Comparison of ENCODE assay signal across 10 cellular contexts in the genomic region with DNA sequence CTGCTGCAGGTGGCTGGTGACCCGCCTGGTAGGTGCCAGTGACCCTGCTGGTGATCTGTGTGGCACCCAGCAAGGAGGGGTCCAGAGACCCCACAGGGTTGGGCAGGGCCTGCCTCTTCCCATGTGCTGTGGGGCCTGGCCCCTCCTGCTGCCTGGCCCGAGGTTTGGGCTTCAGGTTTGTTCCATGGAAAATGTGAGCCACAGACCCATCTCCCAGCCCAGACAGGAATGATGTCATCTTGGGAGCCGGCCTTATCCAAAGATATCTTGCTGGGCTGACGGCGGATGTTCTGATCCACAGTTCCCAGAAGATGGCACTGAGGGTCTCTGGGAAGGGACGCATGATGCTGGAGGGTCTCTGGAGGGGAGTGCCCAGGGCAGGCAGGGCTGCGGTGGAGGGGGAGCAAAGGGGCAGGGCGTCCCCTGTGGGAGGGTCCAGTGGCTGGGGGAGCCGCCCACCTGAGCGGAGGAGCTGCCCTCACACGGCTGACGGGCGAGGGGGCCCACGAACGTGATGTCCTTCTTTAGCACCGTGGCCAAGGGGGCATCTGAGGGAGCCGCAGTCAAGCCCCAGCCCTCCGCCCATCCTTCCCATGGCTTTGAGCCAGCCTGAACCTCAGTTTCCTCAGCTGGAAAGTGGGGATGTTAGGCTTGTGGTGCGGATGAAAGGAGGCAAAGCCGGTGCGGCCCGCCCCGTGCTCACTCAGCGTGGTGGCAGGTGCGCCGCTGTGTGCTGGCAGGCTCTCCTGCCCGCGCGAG.
DNase-seq lines count a peak whose midpoint lies in the region; ATAC-seq and TF ChIP-seq lines count a peak whose summit lies in the region.
"Had no signal": no experiment of that assay in that cellular context is flagged by ENCODE, and none has a peak within 500 bp of the region (broad histone marks: within the 10 kb centered on the region; RNA-seq: fewer than 3 reads in every experiment).

No MANE protein-coding gene starts in this region.

- TF ChIP-seq CTCF in astrocyte of the spinal cord (IDR thresholded peaks at IDR 0.05; ENCODE audit: low read depth, low read length) (no peak), left ventricle myocardium inferior (IDR thresholded peaks at IDR 0.05; ENCODE audit: borderline replicate concordance) (no peak), psoas muscle (IDR thresholded peaks at IDR 0.05) (no peak), H9 (conservative IDR thresholded peaks at IDR 0.05) (no peak)

- H3K36me3 ChIP-seq in left ventricle myocardium inferior (no peaks in the 10 kb centered on the region), psoas muscle (ENCODE audit: insufficient read depth in 1 of 2, low read depth in 1 of 2) (no peaks in the 10 kb centered on the region)

- H3K79me2 ChIP-seq in H9 (ENCODE audit: insufficient read depth, low read length): no peaks in the 10 kb centered on the region

- H2BK20ac ChIP-seq in H9 (ENCODE audit: low read depth, low read length, poor library complexity, severe bottlenecking): no peak overlapping the region

- H3K27me3 ChIP-seq in left ventricle myocardium inferior (ENCODE audit: low read depth): no peaks in the 10 kb centered on the region
- peaks cover 0 to 45% (median 5%) of the 10 kb centered on the region in 3 donors for H3K27me3 ChIP-seq in psoas muscle (ENCODE audit: insufficient read depth in 3 of 3, low read length in 2 of 3)
- no peaks in the 10 kb centered on the region for H3K27me3 ChIP-seq in H9 (ENCODE audit: insufficient read depth, low read length)

- no peak overlapping the region for H3K9ac ChIP-seq in H9 (ENCODE audit: extremely low read depth, insufficient read length, low read length)

- no peak overlapping the region for H2AFZ ChIP-seq in H9 (ENCODE audit: low read length)

- H3K4ac ChIP-seq in H9 (ENCODE audit: low read depth, low read length): no peak overlapping the region

- no peaks in the 10 kb centered on the region for H4K20me1 ChIP-seq in H9 (ENCODE audit: control insufficient read depth, insufficient read depth, insufficient read length)

- H3K4me2 ChIP-seq in H9 (ENCODE audit: insufficient read depth, insufficient read length, low read length): no peak overlapping the region

- no peaks in the 10 kb centered on the region for H3K23me2 ChIP-seq in H9 (ENCODE audit: insufficient read length, low read depth, low read length, poor library complexity, severe bottlenecking)

- peak overlapping the region; percentile 84 for H3K27ac ChIP-seq in left ventricle myocardium inferior (replicated peaks)
- peak overlapping the region; percentile 46 for H3K27ac ChIP-seq in psoas muscle
- H3K27ac ChIP-seq in H9 (ENCODE audit: insufficient read length, low read depth, low read length): no peak overlapping the region

- no peak overlapping the region for H2BK120ac ChIP-seq in H9 (ENCODE audit: low read depth, low read length, poor library complexity, severe bottlenecking)

- H2BK5ac ChIP-seq in H9 (ENCODE audit: insufficient read length, low read length): no peak overlapping the region

- H3K27ac Mint-ChIP-seq in H9: no peak overlapping the region
- H3K27ac Mint-ChIP-seq: activated naive CD4-positive, alpha-beta T cell treated with anti-CD3 and anti-CD28 coated beads, Interleukin-2, amount 50 U/mL, for 24 hours had no signal

- no peak overlapping the region for H3K56ac ChIP-seq in H9 (ENCODE audit: insufficient read length, low read depth, low read length)

- no peak overlapping the region for H4K91ac ChIP-seq in H9 (ENCODE audit: insufficient read length, low read depth, low read length)

- H2AK5ac ChIP-seq in H9 (ENCODE audit: insufficient read length, low read length): no peak overlapping the region

- peaks cover 19 to 20% of the 10 kb centered on the region in 2 experiments for H3K9me3 Mint-ChIP-seq in H9
- H3K9me3 Mint-ChIP-seq: activated naive CD4-positive, alpha-beta T cell treated with anti-CD3 and anti-CD28 coated beads, Interleukin-2, amount 50 U/mL, for 24 hours had no signal

- H3K4me3 Mint-ChIP-seq in H9: no peak overlapping the region
- H3K4me3 Mint-ChIP-seq: activated naive CD4-positive, alpha-beta T cell treated with anti-CD3 and anti-CD28 coated beads, Interleukin-2, amount 50 U/mL, for 24 hours had no signal

- DNase-seq in EH (ENCODE audit: low read depth): peak; percentile 53
- peak; percentile 33 for DNase-seq in astrocyte of the spinal cord (ENCODE audit: low read depth, low spot score)
- DNase-seq in left ventricle myocardium inferior: no peak
- peak; percentile 52 to 68 for DNase-seq in psoas muscle
- no peak for DNase-seq in NCI-H524 (lab: John Stamatoyannopoulos, UW)
- no peak for DNase-seq in H9
- DNase-seq in NCI-H446 (lab: John Stamatoyannopoulos, UW): no peak
- DNase-seq: occipital lobe had no signal

- H3T11ph ChIP-seq in H9 (ENCODE audit: low read length): no peak overlapping the region

- no peaks in the 10 kb centered on the region for H3K4me1 Mint-ChIP-seq in H9
- H3K4me1 Mint-ChIP-seq: activated naive CD4-positive, alpha-beta T cell treated with anti-CD3 and anti-CD28 coated beads, Interleukin-2, amount 50 U/mL, for 24 hours had no signal

- no peak overlapping the region for H2BK15ac ChIP-seq in H9 (ENCODE audit: low read depth, low read length)

- H3K9me3 ChIP-seq in left ventricle myocardium inferior (replicated peaks): no peaks in the 10 kb centered on the region
- no peaks in the 10 kb centered on the region for H3K9me3 ChIP-seq in psoas muscle
- H3K9me3 ChIP-seq in H9 (ENCODE audit: control insufficient read depth, low read depth, low read length): no peaks in the 10 kb centered on the region

- H4K5ac ChIP-seq in H9 (ENCODE audit: insufficient read length, low read depth, low read length): no peak overlapping the region

- no peak overlapping the region for H3K4me3 ChIP-seq in astrocyte of the spinal cord (ENCODE audit: low read depth, low read length)
- no peak overlapping the region for H3K4me3 ChIP-seq in left ventricle myocardium inferior
- H3K4me3 ChIP-seq in psoas muscle: no peak overlapping the region

- intact Hi-C loops in left ventricle myocardium inferior (cut with micrococcal nuclease): no loop called here
- intact Hi-C loops in psoas muscle (cut with DNase I): no loop called here

- H2BK12ac ChIP-seq in H9 (ENCODE audit: insufficient read length, low read depth, low read length): no peak overlapping the region

- WGBS in psoas muscle, 3 donors: 42 to 46% (median 42%) methylated on average over 28 to 29 of the region's 29 CpGs
- WGBS in H9 (ENCODE audit: extremely low coverage, insufficient read length, low lambda C conversion rate): no CpG with 5 or more reads among the region's 29 CpGs

- H3K79me1 ChIP-seq in H9 (ENCODE audit: insufficient read depth, low read depth, low read length, poor library complexity, severe bottlenecking): no peaks in the 10 kb centered on the region

- H3K27me3 Mint-ChIP-seq in H9 (ENCODE audit: low read depth): no peaks in the 10 kb centered on the region; the same call in none of the 2 replicates
- H3K27me3 Mint-ChIP-seq: activated naive CD4-positive, alpha-beta T cell treated with anti-CD3 and anti-CD28 coated beads, Interleukin-2, amount 50 U/mL, for 24 hours had no signal

- ATAC-seq in psoas muscle (peak in 3 of 4 donors; percentile 21 to 37 (median 28)), GM18873 (IDR thresholded peaks at IDR 0.05; ENCODE audit: low FRiP score, unreplicated experiment) (no peak)

- H4K8ac ChIP-seq in H9 (replicated peaks; ENCODE audit: insufficient read length, low read depth, low read length): no peak overlapping the region

- H3K23ac ChIP-seq in H9 (ENCODE audit: insufficient read length, low read depth, low read length): no peak overlapping the region

- no peak overlapping the region for H3K14ac ChIP-seq in H9 (ENCODE audit: insufficient read depth, low read length)

- in situ Hi-C loops in astrocyte of the spinal cord (cut with HindIII; ENCODE audit: low sequenced_read_pairs): no loop called here

- H3K18ac ChIP-seq in H9 (ENCODE audit: insufficient read length, low read depth, low read length): no peak overlapping the region

- H3K36me3 Mint-ChIP-seq in H9 (ENCODE audit: insufficient read depth in 1 of 3, low read depth in 3 of 3): peaks cover 8 to 21% (median 11%) of the 10 kb centered on the region in 3 experiments
- H3K36me3 Mint-ChIP-seq: activated naive CD4-positive, alpha-beta T cell treated with anti-CD3 and anti-CD28 coated beads, Interleukin-2, amount 50 U/mL, for 24 hours had no signal

- H3K4me1 ChIP-seq in left ventricle myocardium inferior (peaks cover 59% of the 10 kb centered on the region), psoas muscle (no peaks in the 10 kb centered on the region), H9 (ENCODE audit: insufficient read depth, low read length) (no peaks in the 10 kb centered on the region)

Comparison
In these comparisons a context has a peak if more than half of its experiments do, and no peak if none do; other contexts are left out.
1. DNase-seq: peak in EH (single experiment), astrocyte of the spinal cord (single experiment) and psoas muscle (2 of 2); none in left ventricle myocardium inferior (single experiment), NCI-H524 (0 of 2), H9 (single experiment) and NCI-H446 (0 of 2).